In genomic region chr1:144066071-144066813, GRCh38 we compare ENCODE assay signal across 7 cellular contexts.
DNase-seq lines count a peak whose midpoint lies in the region; ATAC-seq, FAIRE-seq and TF ChIP-seq lines count a peak whose summit lies in the region.
"Not testable (repeated sequence)": the region's sequence is repeated elsewhere in the genome, so short reads cannot be mapped to it uniquely, and the experiment has no call there.

No MANE protein-coding gene starts in this region.

- intact Hi-C loops in body of pancreas (cut with DNase I); Right ventricle myocardium superior (cut with DNase I); left cardiac atrium (cut with DNase I); kidney (cut with DNase I); HepG2 (cut with micrococcal nuclease; ENCODE audit: unreplicated experiment); posterior vena cava (cut with DNase I); upper lobe of right lung (cut with DNase I): not testable (repeated sequence)

- FAIRE-seq in kidney (lab: Jason Lieb, UNC); HepG2 (lab: Jason Lieb, UNC): not testable (repeated sequence)

- not testable (repeated sequence) for H3K4me2 ChIP-seq in HepG2 (ENCODE audit: low read depth, low read length)

- not testable (repeated sequence) for H3K9ac ChIP-seq in kidney (ENCODE audit: low read length in 2 of 2); HepG2 (ENCODE audit: insufficient read depth, low read depth, low read length)

- H3K79me2 ChIP-seq in HepG2 (ENCODE audit: insufficient read depth, low read length) = not testable (repeated sequence)

- not testable (repeated sequence) for H3K27me3 ChIP-seq in body of pancreas; HepG2 (ENCODE audit: control insufficient read depth in 1 of 2, insufficient read depth in 2 of 2, low read length in 2 of 2); upper lobe of right lung

- H2AFZ ChIP-seq in HepG2 (ENCODE audit: low read length) = not testable (repeated sequence)

- in situ Hi-C loops in HepG2 (cut with HindIII; ENCODE audit: extremely low pct_ligation_motif_present, low pct_unique_long_range_greater_than_20kb) = not testable (repeated sequence)

- not testable (repeated sequence) for H3K4me1 ChIP-seq in body of pancreas; kidney (ENCODE audit: control insufficient read depth in 1 of 2, insufficient read depth in 1 of 2, low read depth in 1 of 2, low read length in 2 of 2); HepG2 (ENCODE audit: insufficient read depth, low read length); upper lobe of right lung

- BruUV-seq in HepG2 (replicated peaks; lab: Mats Ljungman, UMichigan) = not testable (repeated sequence)

- H3K4me3 ChIP-seq in body of pancreas; kidney (ENCODE audit: low read length in 2 of 2); HepG2 (replicated peaks in 1 of 3; ENCODE audit: insufficient read depth in 1 of 3, low read depth in 2 of 3, low read length in 3 of 3); upper lobe of right lung: not testable (repeated sequence)

- TF ChIP-seq POLR2A in body of pancreas (IDR thresholded peaks at IDR 0.05); HepG2 (IDR thresholded peaks at IDR 0.05; ENCODE audit: insufficient read depth in 1 of 2, low read depth in 2 of 2, low read length in 2 of 2): not testable (repeated sequence)

- TF ChIP-seq EP300 in HepG2 (IDR thresholded peaks at IDR 0.05; ENCODE audit: low read depth in 2 of 2, low read length in 2 of 2); HepG2 (CRISPR knock-in tag; IDR thresholded peaks at IDR 0.05; ENCODE audit: borderline replicate concordance): not testable (repeated sequence)

- POLR2A ChIA-PET in HepG2 (lab: Yijun Ruan, JAX) = not testable (repeated sequence)

- WGBS in body of pancreas, 2 donors = 84% methylated on average over 4 of the region's 10 CpGs; no CpG with 5 or more reads in 1 of the 2 donors
- WGBS in HepG2 (ENCODE audit: low lambda C conversion rate) = 62% methylated on average over 4 of the region's 10 CpGs

- not testable (repeated sequence) for DNase-seq in body of pancreas; Right ventricle myocardium superior; left cardiac atrium; HepG2 (ENCODE audit: low spot score); upper lobe of right lung
- DNase-seq in kidney (peak; percentile 4), posterior vena cava (ENCODE audit: low spot score) (peak; percentile 15)

- H3K36me3 ChIP-seq in body of pancreas (replicated peaks in 1 of 2; ENCODE audit: insufficient read depth in 1 of 2, low read depth in 2 of 2); kidney (ENCODE audit: control insufficient read depth in 1 of 2, insufficient read depth in 2 of 2, low read length in 2 of 2); HepG2 (replicated peaks in 1 of 2; ENCODE audit: control insufficient read depth in 1 of 2, insufficient read depth in 2 of 2, low read length in 2 of 2); upper lobe of right lung: not testable (repeated sequence)

- not testable (repeated sequence) for TF ChIP-seq RAD21 in HepG2 (CRISPR knock-in tag; IDR thresholded peaks at IDR 0.05)

- not testable (repeated sequence) for H3K27ac ChIP-seq in body of pancreas; kidney (ENCODE audit: low read depth in 2 of 2, low read length in 2 of 2); HepG2 (ENCODE audit: extremely low read length, insufficient read depth, low read length); upper lobe of right lung

- not testable (repeated sequence) for H4K20me1 ChIP-seq in HepG2 (ENCODE audit: insufficient read depth, low read length)

- ATAC-seq in body of pancreas (peak; percentile 6), Right ventricle myocardium superior (ENCODE audit: poor library complexity) (peak; percentile 40), left cardiac atrium (peak; percentile 38 to 65), HepG2 (peak; percentile 67), upper lobe of right lung (peak; percentile 51)

- TF ChIP-seq CTCF in body of pancreas (IDR thresholded peaks at IDR 0.05); kidney (IDR thresholded peaks at IDR 0.05; ENCODE audit: borderline replicate concordance, extremely low read depth, insufficient read depth); HepG2 (CRISPR knock-in tag; IDR thresholded peaks at IDR 0.05); upper lobe of right lung (IDR thresholded peaks at IDR 0.05): not testable (repeated sequence)

- CTCF ChIA-PET in HepG2 (lab: Yijun Ruan, JAX; ENCODE audit: low intra/inter-chr PET ratio, low total read pairs) = not testable (repeated sequence)

- H3K9me3 ChIP-seq in body of pancreas; kidney (ENCODE audit: control insufficient read depth in 1 of 2, low read length in 2 of 2); HepG2 (ENCODE audit: low read length); upper lobe of right lung: not testable (repeated sequence)

TF ChIP-seq in HepG2, 621 proteins besides CTCF, POLR2A, EP300 and RAD21:
- TF ChIP-seq ARID5B (CRISPR knock-in tag; IDR thresholded peaks at IDR 0.05) = 0 out of 2 replicates have a peak, but pooled peaks have one; percentile 17
- TF ChIP-seq SAP130 (CRISPR knock-in tag; IDR thresholded peaks at IDR 0.05; ENCODE audit: low read depth) = peak; percentile 25; the same call in 1 of the 2 replicates
- TF ChIP-seq RARA (CRISPR knock-in tag; IDR thresholded peaks at IDR 0.05) = peak; percentile 39; the same call in 1 of the 2 replicates

Comparison
In these comparisons a context has a peak if more than half of its experiments do, and no peak if none do; other contexts are left out.
1. ATAC-seq: peak in every context shown above with its lines; median percentile 67 in HepG2; 52 in left cardiac atrium; 51 in upper lobe of right lung; 40 in Right ventricle myocardium superior; 6 in body of pancreas.